23 cellular contexts compared by ENCODE assay signal in genomic region chr10:117934477-117934876, GRCh38.
"Had no signal": no experiment of that assay in that cellular context is flagged by ENCODE, and none has a peak within 500 bp of the region (broad histone marks: within the 10 kb centered on the region; RNA-seq: fewer than 3 reads in every experiment).

No MANE protein-coding gene starts in this region.

- H3K27me3 Mint-ChIP-seq: stimulated activated memory B cell treated with anti-CD40 and anti-IgM and Interleukin-4, amounts not matched to agents 10 μg/mL and 1 μg/mL and 100 μg/mL, for 72 hours had no signal

- H3K27ac ChIP-seq: esophagus squamous epithelium, gastroesophageal sphincter, psoas muscle, spleen, tibial artery, upper lobe of left lung, uterus had no signal

- ATAC-seq: effector memory CD8-positive, alpha-beta T cell; gastroesophageal sphincter; left colon; left ventricle myocardium superior; psoas muscle; sciatic nerve; stimulated activated memory B cell treated with anti-CD40 and anti-IgM and Interleukin-4, amounts not matched to agents 10 μg/mL and 1 μg/mL and 100 μg/mL, for 72 hours had no signal

- DNase-seq: effector memory CD8-positive, alpha-beta T cell; esophagus squamous epithelium; foreskin fibroblast; glutamatergic neuron; left colon; left ventricle myocardium superior; mesenchymal stem cell; naive B cell; psoas muscle; spleen; stimulated activated CD4-positive, alpha-beta T cell treated with anti-CD3 and anti-CD28 coated beads, Interleukin-15, amount 100 ng/mL, for 24 hours; stimulated activated CD4-positive, alpha-beta T cell treated with anti-CD3 and anti-CD28 coated beads, Interleukin-1b, Interleukin-23, amount 100 ng/mL, for 48 hours; stimulated activated CD4-positive, alpha-beta T cell treated with anti-CD3 and anti-CD28 coated beads, Interleukin-4, amount 100 ng/mL, for 24 hours; tibial artery; upper lobe of left lung; uterus had no signal

- H3K27me3 ChIP-seq: esophagus squamous epithelium, gastroesophageal sphincter, upper lobe of left lung, uterus had no signal

- H3K4me3 Mint-ChIP-seq: dendritic cell treated with granulocyte-macrophage colony-stimulating factor and Interleukin-4, amounts not matched to agents 40 ng/mL and 50 ng/mL, for 4 days; effector memory CD8-positive, alpha-beta T cell; naive B cell; nephron; stimulated activated memory B cell treated with anti-CD40 and anti-IgM and Interleukin-4, amounts not matched to agents 10 μg/mL and 1 μg/mL and 100 μg/mL, for 72 hours; stimulated activated naive CD8-positive, alpha-beta T cell treated with anti-CD3 and anti-CD28 coated beads, Interleukin-15, Interleukin-2, amounts not matched to agents 100 ng/mL and 50 ng/mL, for 24 hours had no signal

- H3K4me1 ChIP-seq: esophagus squamous epithelium, gastroesophageal sphincter, psoas muscle, spleen, tibial artery, upper lobe of left lung, uterus had no signal

- H3K4me3 ChIP-seq: esophagus squamous epithelium, gastroesophageal sphincter, lung, psoas muscle, spleen, tibial artery, upper lobe of left lung, uterus had no signal

- H3K4me1 Mint-ChIP-seq: naive B cell; nephron; stimulated activated memory B cell treated with anti-CD40 and anti-IgM and Interleukin-4, amounts not matched to agents 10 μg/mL and 1 μg/mL and 100 μg/mL, for 72 hours had no signal

- H3K9me3 Mint-ChIP-seq: dendritic cell treated with granulocyte-macrophage colony-stimulating factor and Interleukin-4, amounts not matched to agents 40 ng/mL and 50 ng/mL, for 4 days; effector memory CD8-positive, alpha-beta T cell; naive B cell; nephron; stimulated activated memory B cell treated with anti-CD40 and anti-IgM and Interleukin-4, amounts not matched to agents 10 μg/mL and 1 μg/mL and 100 μg/mL, for 72 hours; stimulated activated naive CD8-positive, alpha-beta T cell treated with anti-CD3 and anti-CD28 coated beads, Interleukin-15, Interleukin-2, amounts not matched to agents 100 ng/mL and 50 ng/mL, for 24 hours had no signal

- H3K36me3 ChIP-seq: esophagus squamous epithelium, gastroesophageal sphincter, spleen, tibial artery, upper lobe of left lung, uterus had no signal

- H3K36me3 Mint-ChIP-seq: naive B cell; stimulated activated memory B cell treated with anti-CD40 and anti-IgM and Interleukin-4, amounts not matched to agents 10 μg/mL and 1 μg/mL and 100 μg/mL, for 72 hours had no signal

- H3K27ac Mint-ChIP-seq: dendritic cell treated with granulocyte-macrophage colony-stimulating factor and Interleukin-4, amounts not matched to agents 40 ng/mL and 50 ng/mL, for 4 days; effector memory CD8-positive, alpha-beta T cell; nephron; stimulated activated memory B cell treated with anti-CD40 and anti-IgM and Interleukin-4, amounts not matched to agents 10 μg/mL and 1 μg/mL and 100 μg/mL, for 72 hours; stimulated activated naive CD8-positive, alpha-beta T cell treated with anti-CD3 and anti-CD28 coated beads, Interleukin-15, Interleukin-2, amounts not matched to agents 100 ng/mL and 50 ng/mL, for 24 hours had no signal

- H3K9me3 ChIP-seq: esophagus squamous epithelium, gastroesophageal sphincter, psoas muscle, spleen, tibial artery, upper lobe of left lung, uterus had no signal
